In the genomic region with DNA sequence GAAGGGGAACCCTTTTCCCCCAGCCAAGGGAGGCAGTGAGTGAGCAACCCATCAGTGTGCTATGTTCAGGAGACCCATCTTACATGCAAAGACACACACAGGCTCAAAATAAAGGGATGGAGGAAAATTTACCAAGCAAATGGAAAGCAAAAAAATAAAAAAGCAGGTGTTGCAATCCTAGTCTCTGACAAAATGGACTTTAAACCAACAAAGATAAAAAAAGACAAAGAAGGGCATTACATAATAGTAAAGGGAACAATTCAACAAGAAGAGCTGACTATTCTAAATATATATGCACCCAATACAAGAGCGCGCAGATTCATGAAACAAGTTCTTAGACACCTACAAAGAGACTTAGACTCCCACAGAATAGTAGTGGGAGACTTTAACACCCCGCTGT, we compare ENCODE assay signal across 1 cellular context. TPM values are rescaled to one million over a fixed set of nuclear protein-coding genes. Genes with fewer than 3 reads are reported as not detected.
"Had no signal": no experiment of that assay in that cellular context is flagged by ENCODE, and none has a peak within 500 bp of the region (broad histone marks: within the 10 kb centered on the region; RNA-seq: fewer than 3 reads in every experiment).

No MANE protein-coding gene starts in this region.

RNA-seq across cellular contexts. Expression of a gene that starts 47.9 kb away (rescaled TPM):
- total RNA-seq: osteocyte had no signal
